ENCODE assay signal across 1 cellular context in the genomic region with DNA sequence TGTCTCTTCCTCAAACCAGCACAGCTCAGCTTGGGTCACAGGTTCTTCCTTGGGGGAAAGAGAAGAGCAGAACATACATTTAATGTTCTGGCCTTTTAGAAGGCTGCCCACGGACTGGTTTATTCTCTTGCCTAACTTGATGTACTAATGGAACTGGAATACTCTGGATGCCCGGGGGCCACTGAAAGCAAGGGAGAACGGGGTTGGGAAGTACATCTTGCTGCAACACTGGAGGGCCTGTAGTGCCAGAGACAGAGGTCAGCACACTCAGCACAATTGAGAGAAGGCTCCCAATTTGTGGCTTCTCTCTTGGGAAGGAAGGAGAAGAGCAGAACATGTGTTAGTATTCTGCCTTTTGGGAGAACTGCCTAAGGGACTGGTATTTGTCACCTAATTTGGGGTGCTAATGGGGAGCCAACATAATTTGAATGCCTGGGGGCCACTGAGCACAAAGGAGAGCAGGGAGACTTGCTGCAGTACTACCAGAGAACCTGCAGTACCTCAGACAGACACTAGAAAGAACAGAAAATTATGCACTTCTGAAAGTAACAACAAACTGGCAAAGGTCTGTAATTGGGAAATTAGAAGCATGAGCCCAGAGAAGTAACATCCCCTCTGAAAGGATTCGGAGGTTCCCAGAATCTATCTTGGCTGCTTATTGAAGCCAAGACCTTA.
TF ChIP-seq lines count a peak whose summit lies in the region.

No MANE protein-coding gene starts in this region.

TF ChIP-seq in WTC11, 78 proteins besides CTCF, POLR2A, EP300 and RAD21:
- TF ChIP-seq, protein P1, sequence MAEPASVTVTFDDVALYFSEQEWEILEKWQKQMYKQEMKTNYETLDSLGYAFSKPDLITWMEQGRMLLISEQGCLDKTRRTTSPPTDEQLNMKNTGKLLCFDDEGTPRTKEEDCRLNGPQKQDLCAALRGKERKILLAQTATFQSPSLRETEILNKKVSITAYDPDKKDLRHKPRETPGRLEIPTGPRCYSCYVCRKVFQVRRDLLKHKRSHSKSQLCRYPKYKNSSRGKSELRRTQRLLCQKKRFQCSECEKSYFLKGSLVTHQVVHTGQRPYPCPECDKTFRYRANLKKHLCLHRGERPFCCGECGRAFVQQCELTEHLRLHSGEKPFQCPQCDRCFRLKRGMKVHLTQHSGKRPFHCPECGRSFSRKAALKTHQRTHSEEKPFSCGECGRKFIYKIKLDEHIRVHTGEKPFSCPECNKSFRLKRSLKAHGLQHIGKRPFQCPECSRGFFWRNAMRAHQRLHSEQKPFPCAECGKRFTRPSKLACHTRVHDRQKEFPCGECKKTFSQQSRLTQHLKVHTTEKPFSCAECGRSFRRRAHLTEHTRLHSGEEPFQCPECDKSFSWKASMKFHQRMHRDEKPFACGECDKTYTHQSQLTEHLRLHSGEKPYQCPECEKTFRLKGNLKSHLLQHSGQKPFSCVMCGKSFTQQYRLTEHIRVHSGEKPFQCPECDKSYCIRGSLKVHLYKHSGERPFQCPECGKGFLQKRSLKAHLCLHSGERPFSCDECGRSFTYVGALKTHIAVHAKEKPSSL (CRISPR knock-in tag; conservative IDR thresholded peaks at IDR 0.05), result no peak
- TF ChIP-seq NR2C2 (CRISPR knock-in tag; IDR thresholded peaks at IDR 0.05) (no peak), GABPB1 (CRISPR knock-in tag; IDR thresholded peaks at IDR 0.05) (no peak), ZNF396 (CRISPR knock-in tag; IDR thresholded peaks at IDR 0.05; ENCODE audit: borderline replicate concordance) (no peak), ZNF219 (CRISPR knock-in tag; IDR thresholded peaks at IDR 0.05; ENCODE audit: borderline replicate concordance) (no peak), RORB (CRISPR knock-in tag; IDR thresholded peaks at IDR 0.05) (no peak), SMAD4 (CRISPR knock-in tag; IDR thresholded peaks at IDR 0.05) (no peak), TEAD4 (CRISPR knock-in tag; IDR thresholded peaks at IDR 0.05) (no peak), TEAD1 (CRISPR knock-in tag; IDR thresholded peaks at IDR 0.05) (no peak), FOXK1 (CRISPR knock-in tag; IDR thresholded peaks at IDR 0.05) (no peak)
- TF ChIP-seq, protein P2, sequence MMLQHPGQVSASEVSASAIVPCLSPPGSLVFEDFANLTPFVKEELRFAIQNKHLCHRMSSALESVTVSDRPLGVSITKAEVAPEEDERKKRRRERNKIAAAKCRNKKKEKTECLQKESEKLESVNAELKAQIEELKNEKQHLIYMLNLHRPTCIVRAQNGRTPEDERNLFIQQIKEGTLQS (CRISPR knock-in tag; conservative IDR thresholded peaks at IDR 0.05), result no peak
- TF ChIP-seq, protein P3, sequence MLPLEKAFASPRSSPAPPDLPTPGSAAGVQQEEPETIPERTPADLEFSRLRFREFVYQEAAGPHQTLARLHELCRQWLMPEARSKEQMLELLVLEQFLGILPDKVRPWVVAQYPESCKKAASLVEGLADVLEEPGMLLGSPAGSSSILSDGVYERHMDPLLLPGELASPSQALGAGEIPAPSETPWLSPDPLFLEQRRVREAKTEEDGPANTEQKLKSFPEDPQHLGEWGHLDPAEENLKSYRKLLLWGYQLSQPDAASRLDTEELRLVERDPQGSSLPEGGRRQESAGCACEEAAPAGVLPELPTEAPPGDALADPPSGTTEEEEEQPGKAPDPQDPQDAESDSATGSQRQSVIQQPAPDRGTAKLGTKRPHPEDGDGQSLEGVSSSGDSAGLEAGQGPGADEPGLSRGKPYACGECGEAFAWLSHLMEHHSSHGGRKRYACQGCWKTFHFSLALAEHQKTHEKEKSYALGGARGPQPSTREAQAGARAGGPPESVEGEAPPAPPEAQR (CRISPR knock-in tag; IDR thresholded peaks at IDR 0.05), result no peak
- TF ChIP-seq, protein P4, sequence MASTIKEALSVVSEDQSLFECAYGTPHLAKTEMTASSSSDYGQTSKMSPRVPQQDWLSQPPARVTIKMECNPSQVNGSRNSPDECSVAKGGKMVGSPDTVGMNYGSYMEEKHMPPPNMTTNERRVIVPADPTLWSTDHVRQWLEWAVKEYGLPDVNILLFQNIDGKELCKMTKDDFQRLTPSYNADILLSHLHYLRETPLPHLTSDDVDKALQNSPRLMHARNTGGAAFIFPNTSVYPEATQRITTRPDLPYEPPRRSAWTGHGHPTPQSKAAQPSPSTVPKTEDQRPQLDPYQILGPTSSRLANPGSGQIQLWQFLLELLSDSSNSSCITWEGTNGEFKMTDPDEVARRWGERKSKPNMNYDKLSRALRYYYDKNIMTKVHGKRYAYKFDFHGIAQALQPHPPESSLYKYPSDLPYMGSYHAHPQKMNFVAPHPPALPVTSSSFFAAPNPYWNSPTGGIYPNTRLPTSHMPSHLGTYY (CRISPR knock-in tag; IDR thresholded peaks at IDR 0.05), result no peak
- TF ChIP-seq, protein P5, sequence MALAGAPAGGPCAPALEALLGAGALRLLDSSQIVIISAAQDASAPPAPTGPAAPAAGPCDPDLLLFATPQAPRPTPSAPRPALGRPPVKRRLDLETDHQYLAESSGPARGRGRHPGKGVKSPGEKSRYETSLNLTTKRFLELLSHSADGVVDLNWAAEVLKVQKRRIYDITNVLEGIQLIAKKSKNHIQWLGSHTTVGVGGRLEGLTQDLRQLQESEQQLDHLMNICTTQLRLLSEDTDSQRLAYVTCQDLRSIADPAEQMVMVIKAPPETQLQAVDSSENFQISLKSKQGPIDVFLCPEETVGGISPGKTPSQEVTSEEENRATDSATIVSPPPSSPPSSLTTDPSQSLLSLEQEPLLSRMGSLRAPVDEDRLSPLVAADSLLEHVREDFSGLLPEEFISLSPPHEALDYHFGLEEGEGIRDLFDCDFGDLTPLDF (CRISPR knock-in tag; IDR thresholded peaks at IDR 0.05), result no peak
- TF ChIP-seq, protein P6, sequence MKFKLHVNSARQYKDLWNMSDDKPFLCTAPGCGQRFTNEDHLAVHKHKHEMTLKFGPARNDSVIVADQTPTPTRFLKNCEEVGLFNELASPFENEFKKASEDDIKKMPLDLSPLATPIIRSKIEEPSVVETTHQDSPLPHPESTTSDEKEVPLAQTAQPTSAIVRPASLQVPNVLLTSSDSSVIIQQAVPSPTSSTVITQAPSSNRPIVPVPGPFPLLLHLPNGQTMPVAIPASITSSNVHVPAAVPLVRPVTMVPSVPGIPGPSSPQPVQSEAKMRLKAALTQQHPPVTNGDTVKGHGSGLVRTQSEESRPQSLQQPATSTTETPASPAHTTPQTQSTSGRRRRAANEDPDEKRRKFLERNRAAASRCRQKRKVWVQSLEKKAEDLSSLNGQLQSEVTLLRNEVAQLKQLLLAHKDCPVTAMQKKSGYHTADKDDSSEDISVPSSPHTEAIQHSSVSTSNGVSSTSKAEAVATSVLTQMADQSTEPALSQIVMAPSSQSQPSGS (CRISPR knock-in tag; IDR thresholded peaks at IDR 0.05; ENCODE audit: borderline replicate concordance, low read depth), result no peak
- TF ChIP-seq, protein P7, sequence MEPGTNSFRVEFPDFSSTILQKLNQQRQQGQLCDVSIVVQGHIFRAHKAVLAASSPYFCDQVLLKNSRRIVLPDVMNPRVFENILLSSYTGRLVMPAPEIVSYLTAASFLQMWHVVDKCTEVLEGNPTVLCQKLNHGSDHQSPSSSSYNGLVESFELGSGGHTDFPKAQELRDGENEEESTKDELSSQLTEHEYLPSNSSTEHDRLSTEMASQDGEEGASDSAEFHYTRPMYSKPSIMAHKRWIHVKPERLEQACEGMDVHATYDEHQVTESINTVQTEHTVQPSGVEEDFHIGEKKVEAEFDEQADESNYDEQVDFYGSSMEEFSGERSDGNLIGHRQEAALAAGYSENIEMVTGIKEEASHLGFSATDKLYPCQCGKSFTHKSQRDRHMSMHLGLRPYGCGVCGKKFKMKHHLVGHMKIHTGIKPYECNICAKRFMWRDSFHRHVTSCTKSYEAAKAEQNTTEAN (CRISPR knock-in tag; IDR thresholded peaks at IDR 0.05), result no peak
- TF ChIP-seq, protein P8, sequence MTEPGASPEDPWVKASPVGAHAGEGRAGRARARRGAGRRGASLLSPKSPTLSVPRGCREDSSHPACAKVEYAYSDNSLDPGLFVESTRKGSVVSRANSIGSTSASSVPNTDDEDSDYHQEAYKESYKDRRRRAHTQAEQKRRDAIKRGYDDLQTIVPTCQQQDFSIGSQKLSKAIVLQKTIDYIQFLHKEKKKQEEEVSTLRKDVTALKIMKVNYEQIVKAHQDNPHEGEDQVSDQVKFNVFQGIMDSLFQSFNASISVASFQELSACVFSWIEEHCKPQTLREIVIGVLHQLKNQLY (CRISPR knock-in tag; IDR thresholded peaks at IDR 0.05), result no peak
